In genomic region chr2:101961287-101962242, GRCh38 we compare ENCODE assay signal across 11 cellular contexts. TPM values are rescaled to one million over a fixed set of nuclear protein-coding genes. Genes with fewer than 3 reads are reported as not detected.
DNase-seq lines count a peak whose midpoint lies in the region; ATAC-seq and TF ChIP-seq lines count a peak whose summit lies in the region.
"Had no signal": no experiment of that assay in that cellular context is flagged by ENCODE, and none has a peak within 500 bp of the region (broad histone marks: within the 10 kb centered on the region; RNA-seq: fewer than 3 reads in every experiment).

No MANE protein-coding gene starts in this region.

- H3K27me3 ChIP-seq in HL-60 (ENCODE audit: insufficient read depth, poor library complexity, severe bottlenecking) = no peaks in the 10 kb centered on the region

- peak overlapping the region; percentile 91 for H3K27ac ChIP-seq in HL-60 (replicated peaks)

- no peak for TF ChIP-seq CTCF in HL-60 (IDR thresholded peaks at IDR 0.05; ENCODE audit: insufficient read depth, low read length)

- H3K4me3 ChIP-seq in HL-60 (replicated peaks; ENCODE audit: insufficient read depth, low read length) = 0 out of 2 replicates have a peak overlapping the region, but pooled peaks have one; percentile 7

- DNase-seq in HL-60 (ENCODE audit: low read depth in 1 of 2, low spot score in 1 of 2) (peak; percentile 99), cerebellum (ENCODE audit: low spot score) (peak; percentile 32), left lobe of liver (ENCODE audit: low spot score) (peak; percentile 97), smooth muscle cell of the brain vasculature (ENCODE audit: low read depth, low spot score) (peak; percentile 96), GDM1 (lab: John Stamatoyannopoulos, UW) (no peak), KG1 (lab: John Stamatoyannopoulos, UW) (no peak)
- DNase-seq: activated T-cell treated with anti-CD3 and anti-CD28 coated beads, Interleukin-2, amount 50 U/mL, for 24 hours; NCI-H69 had no signal

- peak; percentile 72 for ATAC-seq in left lobe of liver
- ATAC-seq in HG03095 (IDR thresholded peaks at IDR 0.05; ENCODE audit: unreplicated experiment) = no peak
- no peak for ATAC-seq in HG02610 (IDR thresholded peaks at IDR 0.05; ENCODE audit: unreplicated experiment)

RNA-seq across cellular contexts. Expression of gene IL1R2, which starts 30.2 kb away (rescaled TPM):
- not detected for total RNA-seq in cerebellum
- total RNA-seq in left lobe of liver = 12.0 TPM
- total RNA-seq: neural crest cell had no signal

Comparison
In these comparisons a context has a peak if more than half of its experiments do, and no peak if none do; other contexts are left out.
1. DNase-seq: peak in HL-60 (2 of 2), cerebellum (single experiment), left lobe of liver (single experiment) and smooth muscle cell of the brain vasculature (single experiment); none in GDM1 (single experiment) and KG1 (single experiment).
2. RNA of gene IL1R2, which starts 30.2 kb away (total RNA-seq): 12.0 TPM in left lobe of liver (single experiment); not detected in cerebellum (single experiment); every median in the first group is over 10 times any median in the second.